1 cellular context compared by ENCODE assay signal in the genomic region with DNA sequence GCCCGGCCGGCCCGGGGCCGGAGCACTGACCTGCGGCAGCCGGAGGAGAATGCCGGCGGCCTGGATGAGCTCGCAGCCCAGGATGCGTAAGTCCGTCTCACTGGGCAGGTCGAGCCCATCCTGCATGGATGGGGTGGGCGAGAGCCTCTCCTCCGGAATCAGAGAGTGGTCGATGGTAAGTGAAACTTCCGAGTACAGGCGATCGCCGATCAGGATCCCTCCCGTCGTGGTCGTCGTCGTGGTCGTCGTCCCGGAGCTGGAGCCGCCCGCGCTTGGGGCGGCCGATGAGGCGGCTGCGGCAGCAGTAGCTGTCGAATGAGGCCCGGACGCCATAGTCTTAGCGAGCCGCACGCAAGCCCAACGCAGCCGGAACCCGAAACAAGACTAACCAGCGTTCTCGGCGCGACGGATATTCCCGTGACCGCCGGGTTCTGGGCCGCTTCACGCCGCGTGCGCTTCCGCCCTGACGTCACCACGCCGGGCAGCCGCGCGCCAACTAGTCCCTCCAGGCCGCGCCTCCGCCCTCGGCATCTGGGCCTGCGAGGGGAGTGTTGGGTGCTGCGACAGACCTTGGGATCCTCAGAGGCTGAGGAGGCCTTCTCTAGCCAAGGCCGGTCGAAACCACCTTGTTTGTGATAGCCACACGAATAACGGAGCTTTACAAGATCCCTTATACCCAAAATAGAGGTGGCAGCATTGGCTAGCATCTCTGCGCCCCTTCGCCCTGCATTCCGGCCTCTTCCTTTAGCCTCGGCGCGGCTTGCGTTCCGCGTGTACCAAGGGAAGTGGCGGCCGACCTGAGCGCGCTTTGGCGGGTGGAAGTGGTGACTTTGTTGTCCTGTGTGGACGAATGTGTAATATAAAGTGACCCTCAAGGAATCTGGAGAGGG.
A peak's percentile ranks its signal among the peaks of the same experiment; 100 is the strongest.
TF ChIP-seq lines count a peak whose summit lies in the region.

A gene (minus strand): TSS at position 386 of the 890 bp plus-strand sequence. CDS start 53 bp downstream, at position 333.

TF ChIP-seq in HepG2, 621 proteins besides CTCF, POLR2A, EP300 and RAD21 (continued from another document and continues in another):
- TF ChIP-seq GFI1 (CRISPR knock-in tag; IDR thresholded peaks at IDR 0.05; ENCODE audit: borderline replicate concordance) (peak; percentile 60; the same call in 1 of the 2 replicates), NFE2L1 (CRISPR knock-in tag; IDR thresholded peaks at IDR 0.05; ENCODE audit: borderline replicate concordance) (peak; percentile 40; the same call in 1 of the 2 replicates), ZNF672 (CRISPR knock-in tag; IDR thresholded peaks at IDR 0.05) (0 out of 2 replicates have a peak, but pooled peaks have one; percentile 81), ZNF225 (CRISPR knock-in tag; IDR thresholded peaks at IDR 0.05) (peak; percentile 94; the same call in 1 of the 2 replicates), KDM2A (CRISPR knock-in tag; IDR thresholded peaks at IDR 0.05; ENCODE audit: borderline replicate concordance, low read depth) (peak; percentile 99), ZNF230 (CRISPR knock-in tag; IDR thresholded peaks at IDR 0.05) (peak; percentile 92), AGO1 (IDR thresholded peaks at IDR 0.05; ENCODE audit: low read depth, low read length, poor library complexity, severe bottlenecking) (no peak), ZNF251 (CRISPR knock-in tag; IDR thresholded peaks at IDR 0.05) (0 out of 2 replicates have a peak, but pooled peaks have one; percentile 47), CREM (IDR thresholded peaks at IDR 0.05) (peak; percentile 95), CREM (CRISPR knock-in tag; IDR thresholded peaks at IDR 0.05) (peak; percentile 86), ZNF335 (CRISPR knock-in tag; IDR thresholded peaks at IDR 0.05) (peak; percentile 74; the same call in 1 of the 2 replicates), ATM (IDR thresholded peaks at IDR 0.05; ENCODE audit: borderline replicate concordance) (no peak)
- TF ChIP-seq, protein P1, sequence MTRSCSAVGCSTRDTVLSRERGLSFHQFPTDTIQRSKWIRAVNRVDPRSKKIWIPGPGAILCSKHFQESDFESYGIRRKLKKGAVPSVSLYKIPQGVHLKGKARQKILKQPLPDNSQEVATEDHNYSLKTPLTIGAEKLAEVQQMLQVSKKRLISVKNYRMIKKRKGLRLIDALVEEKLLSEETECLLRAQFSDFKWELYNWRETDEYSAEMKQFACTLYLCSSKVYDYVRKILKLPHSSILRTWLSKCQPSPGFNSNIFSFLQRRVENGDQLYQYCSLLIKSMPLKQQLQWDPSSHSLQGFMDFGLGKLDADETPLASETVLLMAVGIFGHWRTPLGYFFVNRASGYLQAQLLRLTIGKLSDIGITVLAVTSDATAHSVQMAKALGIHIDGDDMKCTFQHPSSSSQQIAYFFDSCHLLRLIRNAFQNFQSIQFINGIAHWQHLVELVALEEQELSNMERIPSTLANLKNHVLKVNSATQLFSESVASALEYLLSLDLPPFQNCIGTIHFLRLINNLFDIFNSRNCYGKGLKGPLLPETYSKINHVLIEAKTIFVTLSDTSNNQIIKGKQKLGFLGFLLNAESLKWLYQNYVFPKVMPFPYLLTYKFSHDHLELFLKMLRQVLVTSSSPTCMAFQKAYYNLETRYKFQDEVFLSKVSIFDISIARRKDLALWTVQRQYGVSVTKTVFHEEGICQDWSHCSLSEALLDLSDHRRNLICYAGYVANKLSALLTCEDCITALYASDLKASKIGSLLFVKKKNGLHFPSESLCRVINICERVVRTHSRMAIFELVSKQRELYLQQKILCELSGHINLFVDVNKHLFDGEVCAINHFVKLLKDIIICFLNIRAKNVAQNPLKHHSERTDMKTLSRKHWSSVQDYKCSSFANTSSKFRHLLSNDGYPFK (CRISPR knock-in tag; IDR thresholded peaks at IDR 0.05; ENCODE audit: borderline replicate concordance), result peak; percentile 94
- TF ChIP-seq, protein P2, sequence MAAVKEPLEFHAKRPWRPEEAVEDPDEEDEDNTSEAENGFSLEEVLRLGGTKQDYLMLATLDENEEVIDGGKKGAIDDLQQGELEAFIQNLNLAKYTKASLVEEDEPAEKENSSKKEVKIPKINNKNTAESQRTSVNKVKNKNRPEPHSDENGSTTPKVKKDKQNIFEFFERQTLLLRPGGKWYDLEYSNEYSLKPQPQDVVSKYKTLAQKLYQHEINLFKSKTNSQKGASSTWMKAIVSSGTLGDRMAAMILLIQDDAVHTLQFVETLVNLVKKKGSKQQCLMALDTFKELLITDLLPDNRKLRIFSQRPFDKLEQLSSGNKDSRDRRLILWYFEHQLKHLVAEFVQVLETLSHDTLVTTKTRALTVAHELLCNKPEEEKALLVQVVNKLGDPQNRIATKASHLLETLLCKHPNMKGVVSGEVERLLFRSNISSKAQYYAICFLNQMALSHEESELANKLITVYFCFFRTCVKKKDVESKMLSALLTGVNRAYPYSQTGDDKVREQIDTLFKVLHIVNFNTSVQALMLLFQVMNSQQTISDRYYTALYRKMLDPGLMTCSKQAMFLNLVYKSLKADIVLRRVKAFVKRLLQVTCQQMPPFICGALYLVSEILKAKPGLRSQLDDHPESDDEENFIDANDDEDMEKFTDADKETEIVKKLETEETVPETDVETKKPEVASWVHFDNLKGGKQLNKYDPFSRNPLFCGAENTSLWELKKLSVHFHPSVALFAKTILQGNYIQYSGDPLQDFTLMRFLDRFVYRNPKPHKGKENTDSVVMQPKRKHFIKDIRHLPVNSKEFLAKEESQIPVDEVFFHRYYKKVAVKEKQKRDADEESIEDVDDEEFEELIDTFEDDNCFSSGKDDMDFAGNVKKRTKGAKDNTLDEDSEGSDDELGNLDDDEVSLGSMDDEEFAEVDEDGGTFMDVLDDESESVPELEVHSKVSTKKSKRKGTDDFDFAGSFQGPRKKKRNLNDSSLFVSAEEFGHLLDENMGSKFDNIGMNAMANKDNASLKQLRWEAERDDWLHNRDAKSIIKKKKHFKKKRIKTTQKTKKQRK (IDR thresholded peaks at IDR 0.05; ENCODE audit: low read length), result no peak
- TF ChIP-seq, protein P3, sequence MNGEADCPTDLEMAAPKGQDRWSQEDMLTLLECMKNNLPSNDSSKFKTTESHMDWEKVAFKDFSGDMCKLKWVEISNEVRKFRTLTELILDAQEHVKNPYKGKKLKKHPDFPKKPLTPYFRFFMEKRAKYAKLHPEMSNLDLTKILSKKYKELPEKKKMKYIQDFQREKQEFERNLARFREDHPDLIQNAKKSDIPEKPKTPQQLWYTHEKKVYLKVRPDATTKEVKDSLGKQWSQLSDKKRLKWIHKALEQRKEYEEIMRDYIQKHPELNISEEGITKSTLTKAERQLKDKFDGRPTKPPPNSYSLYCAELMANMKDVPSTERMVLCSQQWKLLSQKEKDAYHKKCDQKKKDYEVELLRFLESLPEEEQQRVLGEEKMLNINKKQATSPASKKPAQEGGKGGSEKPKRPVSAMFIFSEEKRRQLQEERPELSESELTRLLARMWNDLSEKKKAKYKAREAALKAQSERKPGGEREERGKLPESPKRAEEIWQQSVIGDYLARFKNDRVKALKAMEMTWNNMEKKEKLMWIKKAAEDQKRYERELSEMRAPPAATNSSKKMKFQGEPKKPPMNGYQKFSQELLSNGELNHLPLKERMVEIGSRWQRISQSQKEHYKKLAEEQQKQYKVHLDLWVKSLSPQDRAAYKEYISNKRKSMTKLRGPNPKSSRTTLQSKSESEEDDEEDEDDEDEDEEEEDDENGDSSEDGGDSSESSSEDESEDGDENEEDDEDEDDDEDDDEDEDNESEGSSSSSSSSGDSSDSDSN (CRISPR knock-in tag; IDR thresholded peaks at IDR 0.05), result peak; percentile 99
- TF ChIP-seq, protein P4, sequence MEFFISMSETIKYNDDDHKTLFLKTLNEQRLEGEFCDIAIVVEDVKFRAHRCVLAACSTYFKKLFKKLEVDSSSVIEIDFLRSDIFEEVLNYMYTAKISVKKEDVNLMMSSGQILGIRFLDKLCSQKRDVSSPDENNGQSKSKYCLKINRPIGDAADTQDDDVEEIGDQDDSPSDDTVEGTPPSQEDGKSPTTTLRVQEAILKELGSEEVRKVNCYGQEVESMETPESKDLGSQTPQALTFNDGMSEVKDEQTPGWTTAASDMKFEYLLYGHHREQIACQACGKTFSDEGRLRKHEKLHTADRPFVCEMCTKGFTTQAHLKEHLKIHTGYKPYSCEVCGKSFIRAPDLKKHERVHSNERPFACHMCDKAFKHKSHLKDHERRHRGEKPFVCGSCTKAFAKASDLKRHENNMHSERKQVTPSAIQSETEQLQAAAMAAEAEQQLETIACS (CRISPR knock-in tag; IDR thresholded peaks at IDR 0.05), result peak; percentile 79
- TF ChIP-seq, protein P5, sequence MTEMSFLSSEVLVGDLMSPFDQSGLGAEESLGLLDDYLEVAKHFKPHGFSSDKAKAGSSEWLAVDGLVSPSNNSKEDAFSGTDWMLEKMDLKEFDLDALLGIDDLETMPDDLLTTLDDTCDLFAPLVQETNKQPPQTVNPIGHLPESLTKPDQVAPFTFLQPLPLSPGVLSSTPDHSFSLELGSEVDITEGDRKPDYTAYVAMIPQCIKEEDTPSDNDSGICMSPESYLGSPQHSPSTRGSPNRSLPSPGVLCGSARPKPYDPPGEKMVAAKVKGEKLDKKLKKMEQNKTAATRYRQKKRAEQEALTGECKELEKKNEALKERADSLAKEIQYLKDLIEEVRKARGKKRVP (CRISPR knock-in tag; IDR thresholded peaks at IDR 0.05), result peak in 1 of 2 experiments; percentile 91; a peak in 2 of 4 replicates
- TF ChIP-seq, protein P6, sequence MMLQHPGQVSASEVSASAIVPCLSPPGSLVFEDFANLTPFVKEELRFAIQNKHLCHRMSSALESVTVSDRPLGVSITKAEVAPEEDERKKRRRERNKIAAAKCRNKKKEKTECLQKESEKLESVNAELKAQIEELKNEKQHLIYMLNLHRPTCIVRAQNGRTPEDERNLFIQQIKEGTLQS (CRISPR knock-in tag; IDR thresholded peaks at IDR 0.05), result peak; percentile 95
- TF ChIP-seq, protein P7, sequence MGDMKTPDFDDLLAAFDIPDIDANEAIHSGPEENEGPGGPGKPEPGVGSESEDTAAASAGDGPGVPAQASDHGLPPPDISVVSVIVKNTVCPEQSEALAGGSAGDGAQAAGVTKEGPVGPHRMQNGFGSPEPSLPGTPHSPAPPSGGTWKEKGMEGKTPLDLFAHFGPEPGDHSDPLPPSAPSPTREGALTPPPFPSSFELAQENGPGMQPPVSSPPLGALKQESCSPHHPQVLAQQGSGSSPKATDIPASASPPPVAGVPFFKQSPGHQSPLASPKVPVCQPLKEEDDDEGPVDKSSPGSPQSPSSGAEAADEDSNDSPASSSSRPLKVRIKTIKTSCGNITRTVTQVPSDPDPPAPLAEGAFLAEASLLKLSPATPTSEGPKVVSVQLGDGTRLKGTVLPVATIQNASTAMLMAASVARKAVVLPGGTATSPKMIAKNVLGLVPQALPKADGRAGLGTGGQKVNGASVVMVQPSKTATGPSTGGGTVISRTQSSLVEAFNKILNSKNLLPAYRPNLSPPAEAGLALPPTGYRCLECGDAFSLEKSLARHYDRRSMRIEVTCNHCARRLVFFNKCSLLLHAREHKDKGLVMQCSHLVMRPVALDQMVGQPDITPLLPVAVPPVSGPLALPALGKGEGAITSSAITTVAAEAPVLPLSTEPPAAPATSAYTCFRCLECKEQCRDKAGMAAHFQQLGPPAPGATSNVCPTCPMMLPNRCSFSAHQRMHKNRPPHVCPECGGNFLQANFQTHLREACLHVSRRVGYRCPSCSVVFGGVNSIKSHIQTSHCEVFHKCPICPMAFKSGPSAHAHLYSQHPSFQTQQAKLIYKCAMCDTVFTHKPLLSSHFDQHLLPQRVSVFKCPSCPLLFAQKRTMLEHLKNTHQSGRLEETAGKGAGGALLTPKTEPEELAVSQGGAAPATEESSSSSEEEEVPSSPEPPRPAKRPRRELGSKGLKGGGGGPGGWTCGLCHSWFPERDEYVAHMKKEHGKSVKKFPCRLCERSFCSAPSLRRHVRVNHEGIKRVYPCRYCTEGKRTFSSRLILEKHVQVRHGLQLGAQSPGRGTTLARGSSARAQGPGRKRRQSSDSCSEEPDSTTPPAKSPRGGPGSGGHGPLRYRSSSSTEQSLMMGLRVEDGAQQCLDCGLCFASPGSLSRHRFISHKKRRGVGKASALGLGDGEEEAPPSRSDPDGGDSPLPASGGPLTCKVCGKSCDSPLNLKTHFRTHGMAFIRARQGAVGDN (CRISPR knock-in tag; IDR thresholded peaks at IDR 0.05), result peak; percentile 98
- TF ChIP-seq, protein P8, sequence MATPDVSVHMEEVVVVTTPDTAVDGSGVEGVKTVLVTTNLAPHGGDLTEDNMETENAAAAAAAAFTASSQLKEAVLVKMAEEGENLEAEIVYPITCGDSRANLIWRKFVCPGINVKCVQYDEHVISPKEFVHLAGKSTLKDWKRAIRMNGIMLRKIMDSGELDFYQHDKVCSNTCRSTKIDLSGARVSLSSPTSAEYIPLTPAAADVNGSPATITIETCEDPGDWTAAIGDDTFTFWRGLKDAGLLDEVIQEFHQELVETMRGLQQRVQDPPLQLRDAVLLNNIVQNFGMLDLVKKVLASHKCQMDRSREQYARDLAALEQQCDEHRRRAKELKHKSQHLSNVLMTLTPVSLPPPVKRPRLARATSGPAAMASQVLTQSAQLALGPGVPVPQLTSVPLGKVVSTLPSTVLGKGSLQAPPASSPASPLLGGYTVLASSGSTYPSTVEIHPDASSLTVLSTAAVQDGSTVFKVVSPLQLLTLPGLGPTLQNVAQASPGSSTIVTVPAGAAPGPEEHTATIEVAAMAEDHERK (CRISPR knock-in tag; IDR thresholded peaks at IDR 0.05; ENCODE audit: low read depth), result peak; percentile 96
- TF ChIP-seq, protein P9, sequence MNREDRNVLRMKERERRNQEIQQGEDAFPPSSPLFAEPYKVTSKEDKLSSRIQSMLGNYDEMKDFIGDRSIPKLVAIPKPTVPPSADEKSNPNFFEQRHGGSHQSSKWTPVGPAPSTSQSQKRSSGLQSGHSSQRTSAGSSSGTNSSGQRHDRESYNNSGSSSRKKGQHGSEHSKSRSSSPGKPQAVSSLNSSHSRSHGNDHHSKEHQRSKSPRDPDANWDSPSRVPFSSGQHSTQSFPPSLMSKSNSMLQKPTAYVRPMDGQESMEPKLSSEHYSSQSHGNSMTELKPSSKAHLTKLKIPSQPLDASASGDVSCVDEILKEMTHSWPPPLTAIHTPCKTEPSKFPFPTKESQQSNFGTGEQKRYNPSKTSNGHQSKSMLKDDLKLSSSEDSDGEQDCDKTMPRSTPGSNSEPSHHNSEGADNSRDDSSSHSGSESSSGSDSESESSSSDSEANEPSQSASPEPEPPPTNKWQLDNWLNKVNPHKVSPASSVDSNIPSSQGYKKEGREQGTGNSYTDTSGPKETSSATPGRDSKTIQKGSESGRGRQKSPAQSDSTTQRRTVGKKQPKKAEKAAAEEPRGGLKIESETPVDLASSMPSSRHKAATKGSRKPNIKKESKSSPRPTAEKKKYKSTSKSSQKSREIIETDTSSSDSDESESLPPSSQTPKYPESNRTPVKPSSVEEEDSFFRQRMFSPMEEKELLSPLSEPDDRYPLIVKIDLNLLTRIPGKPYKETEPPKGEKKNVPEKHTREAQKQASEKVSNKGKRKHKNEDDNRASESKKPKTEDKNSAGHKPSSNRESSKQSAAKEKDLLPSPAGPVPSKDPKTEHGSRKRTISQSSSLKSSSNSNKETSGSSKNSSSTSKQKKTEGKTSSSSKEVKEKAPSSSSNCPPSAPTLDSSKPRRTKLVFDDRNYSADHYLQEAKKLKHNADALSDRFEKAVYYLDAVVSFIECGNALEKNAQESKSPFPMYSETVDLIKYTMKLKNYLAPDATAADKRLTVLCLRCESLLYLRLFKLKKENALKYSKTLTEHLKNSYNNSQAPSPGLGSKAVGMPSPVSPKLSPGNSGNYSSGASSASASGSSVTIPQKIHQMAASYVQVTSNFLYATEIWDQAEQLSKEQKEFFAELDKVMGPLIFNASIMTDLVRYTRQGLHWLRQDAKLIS (CRISPR knock-in tag; IDR thresholded peaks at IDR 0.05), result peak; percentile 94; the same call in 1 of the 2 replicates
- TF ChIP-seq, protein P10, sequence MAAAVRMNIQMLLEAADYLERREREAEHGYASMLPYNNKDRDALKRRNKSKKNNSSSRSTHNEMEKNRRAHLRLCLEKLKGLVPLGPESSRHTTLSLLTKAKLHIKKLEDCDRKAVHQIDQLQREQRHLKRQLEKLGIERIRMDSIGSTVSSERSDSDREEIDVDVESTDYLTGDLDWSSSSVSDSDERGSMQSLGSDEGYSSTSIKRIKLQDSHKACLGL (CRISPR knock-in tag; IDR thresholded peaks at IDR 0.05), result peak; percentile 88
- TF ChIP-seq, protein P11, sequence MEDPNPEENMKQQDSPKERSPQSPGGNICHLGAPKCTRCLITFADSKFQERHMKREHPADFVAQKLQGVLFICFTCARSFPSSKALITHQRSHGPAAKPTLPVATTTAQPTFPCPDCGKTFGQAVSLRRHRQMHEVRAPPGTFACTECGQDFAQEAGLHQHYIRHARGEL (CRISPR knock-in tag; IDR thresholded peaks at IDR 0.05), result peak; percentile 91; the same call in 1 of the 2 replicates
